In genomic region chr2:171922230-171923022, GRCh38 we compare ENCODE assay signal across 8 cellular contexts. TPM values are rescaled to one million over a fixed set of nuclear protein-coding genes. Genes with fewer than 3 reads are reported as not detected.
A peak's percentile ranks its signal among the peaks of the same experiment; 100 is the strongest.
DNase-seq lines count a peak whose midpoint lies in the region; ATAC-seq and TF ChIP-seq lines count a peak whose summit lies in the region.

Gene HAT1 (plus strand): TSS chr2:171922461. CDS start chr2:171922501, 40 bp downstream.

- peak within 1 kb of the TSS; percentile 98 for H2AFZ ChIP-seq in PC-3 (ENCODE audit: low read length)

- H3K4me2 ChIP-seq in PC-3 (ENCODE audit: low read length), result peak within 1 kb of the TSS; percentile 86

- BruUV-seq in PC-3 (replicated peaks; lab: Mats Ljungman, UMichigan), result TSS peak; percentile 78

- H3K9me3 ChIP-seq in PC-3 (ENCODE audit: low read length) (no peaks in the 10 kb centered on the region), mucosa of descending colon (no peaks in the 10 kb centered on the region)

- H3K27ac ChIP-seq in PC-3 (ENCODE audit: low read length) (peak within 1 kb of the TSS; percentile 72), epithelial cell of prostate (peak within 1 kb of the TSS; percentile 73)

- H3K4me3 ChIP-seq in PC-3 (ENCODE audit: low read length) (peak within 1 kb of the TSS; percentile 86), mucosa of descending colon (peak within 1 kb of the TSS; percentile 65)

- POLR2A ChIA-PET in PC-3 (lab: Charles Lee; ENCODE audit: unreplicated experiment), result interaction anchor here (0.5 to 0.6 kb wide), 5 partner anchors 83 to 1767 kb away, joined by 3 to 7 read pairs (median 3); partner anchors contain the start of gene DYNC1I2

- intact Hi-C loops in PC-3 (cut with micrococcal nuclease), result loop anchor here (2.0 to 5.0 kb wide), 4 partner anchors 28 to 215 kb away; partner anchors contain the start of genes DLX2 and SLC25A12
- intact Hi-C loops in mucosa of descending colon (cut with DNase I, micrococcal nuclease), result no loop called here

- no peak for TF ChIP-seq RAD21 in Ishikawa (IDR thresholded peaks at IDR 0.05; ENCODE audit: low read depth)

- ATAC-seq in GM21576 (IDR thresholded peaks at IDR 0.05; ENCODE audit: unreplicated experiment) (peak; percentile 97), PC-3 (peak; percentile 94), mucosa of descending colon (peak; percentile 99)

- H3K27me3 ChIP-seq in PC-3 (ENCODE audit: low read length), result no peaks in the 10 kb centered on the region

- no peak for TF ChIP-seq EP300 in Ishikawa (IDR thresholded peaks at IDR 0.05; ENCODE audit: borderline replicate concordance)

- peaks cover 19% of the 10 kb centered on the region for H3K4me1 ChIP-seq in PC-3 (ENCODE audit: insufficient read depth, low read length)
- H3K4me1 ChIP-seq in mucosa of descending colon (ENCODE audit: low read depth), result peaks cover 11% of the 10 kb centered on the region

- DNase-seq in DMS114 treated with DMSO at 0.1 percent for 48 hours (lab: John Stamatoyannopoulos, UW; ENCODE audit: unreplicated experiment), result peak; percentile 85
- DNase-seq in PC-3, result peak; percentile 98
- peak; percentile 97 for DNase-seq in activated T-cell treated with anti-CD3 and anti-CD28 coated beads for 48 hours (ENCODE audit: low read depth)
- peak; percentile 77 for DNase-seq in epithelial cell of prostate (ENCODE audit: low read depth, low spot score)
- peak; percentile 98 to 99 (median 98) for DNase-seq in mucosa of descending colon
- peak; percentile 97 for DNase-seq in stimulated activated CD8-positive, alpha-beta memory T cell treated with anti-CD3 and anti-CD28 coated beads, Interleukin-4, amount 100 ng/mL, for 24 hours (ENCODE audit: low read depth)

- CTCF ChIA-PET in PC-3 (lab: Charles Lee), result interaction anchor here (0.5 to 0.9 kb wide), 2 partner anchors 35 to 173 kb away, joined by 3 to 4 read pairs; no protein-coding TSS in a partner anchor

- H3K36me3 ChIP-seq in PC-3 (ENCODE audit: low read depth, low read length), result peaks cover 10% of the 10 kb centered on the region
- no peaks in the 10 kb centered on the region for H3K36me3 ChIP-seq in mucosa of descending colon (ENCODE audit: low read depth)

- no peaks in the 10 kb centered on the region for H3K9me2 ChIP-seq in PC-3 (replicated peaks; ENCODE audit: low read length)

- no peak for TF ChIP-seq CTCF in PC-3 (conservative IDR thresholded peaks at IDR 0.05; ENCODE audit: low read depth, low read length)
- TF ChIP-seq CTCF in mucosa of descending colon (IDR thresholded peaks at IDR 0.05), result peak; percentile 11

- H3F3A ChIP-seq in PC-3 (ENCODE audit: low read length, unreplicated experiment), result no peaks in the 10 kb centered on the region

- no peaks in the 10 kb centered on the region for H4K20me1 ChIP-seq in PC-3 (ENCODE audit: low read length)

- H3K79me2 ChIP-seq in PC-3 (ENCODE audit: low read length), result peaks cover 47% of the 10 kb centered on the region

- peak within 1 kb of the TSS; percentile 91 for H3K9ac ChIP-seq in PC-3 (ENCODE audit: low read length)

TF ChIP-seq in Ishikawa, 13 proteins besides CTCF, POLR2A, EP300 and RAD21:
- no peak; the same call in none of the 2 replicates for TF ChIP-seq MAX (IDR thresholded peaks at IDR 0.05)
- peak; percentile 74 for TF ChIP-seq YY1 (IDR thresholded peaks at IDR 0.05; ENCODE audit: low read depth)
- TF ChIP-seq NFIC (IDR thresholded peaks at IDR 0.05), result peak; percentile 29; the same call in 1 of the 2 replicates
- TF ChIP-seq CEBPB (IDR thresholded peaks at IDR 0.05), result no peak
- TF ChIP-seq USF1 (IDR thresholded peaks at IDR 0.05), result no peak; the same call in 1 of the 2 replicates
- peak; percentile 65; the same call in 1 of the 2 replicates for TF ChIP-seq TAF1 (IDR thresholded peaks at IDR 0.05; ENCODE audit: low read depth)
- peak; percentile 27; the same call in 1 of the 2 replicates for TF ChIP-seq TEAD4 (IDR thresholded peaks at IDR 0.05)
- TF ChIP-seq EGR1 (IDR thresholded peaks at IDR 0.05), result peak; percentile 32; the same call in 1 of the 2 replicates
- no peak for TF ChIP-seq FOXM1 (IDR thresholded peaks at IDR 0.05; ENCODE audit: borderline replicate concordance, low read depth)
- TF ChIP-seq CREB1 (IDR thresholded peaks at IDR 0.05; ENCODE audit: low read depth), result peak; percentile 93
- 0 out of 2 replicates have a peak, but pooled peaks have one; percentile 12 for TF ChIP-seq REST (IDR thresholded peaks at IDR 0.05; ENCODE audit: low read depth)
- no peak for TF ChIP-seq ZBTB7A (IDR thresholded peaks at IDR 0.05; ENCODE audit: low read depth)
- TF ChIP-seq TCF12 (IDR thresholded peaks at IDR 0.05; ENCODE audit: low read depth), result no peak; the same call in 1 of the 2 replicates

RNA-seq across cellular contexts. Expression of gene HAT1, which starts in this region (rescaled TPM):
- 58.7 and 76.8 TPM in 2 replicates for total RNA-seq in PC-3 (2014; rRNA removed)
- 10 to 100 TPM; 22.2 to 30.9 (median 30.5) TPM for total RNA-seq in mucosa of descending colon

Comparison
In these comparisons a context has a peak if more than half of its experiments do, and no peak if none do; other contexts are left out.
1. Peak in every context shown above with its lines: DNase-seq, ATAC-seq, H3K4me3 ChIP-seq and H3K27ac ChIP-seq.